Comparison of ENCODE assay signal across 28 cellular contexts in genomic region chr5:7519564-7519963, GRCh38.
"Had no signal": no experiment of that assay in that cellular context is flagged by ENCODE, and none has a peak within 500 bp of the region (broad histone marks: within the 10 kb centered on the region; RNA-seq: fewer than 3 reads in every experiment).

No MANE protein-coding gene starts in this region.

- H3K27ac Mint-ChIP-seq: activated CD4-positive, alpha-beta memory T cell treated with anti-CD3 and anti-CD28 coated beads, Interleukin-2, amount 10 ng/mL, durations not matched to agents 7 days and 5 days; activated CD4-positive, alpha-beta T cell treated with anti-CD3 and anti-CD28 coated beads, Interleukin-2, amount 10 ng/mL, durations not matched to agents 7 days and 5 days; activated naive CD4-positive, alpha-beta T cell treated with anti-CD3 and anti-CD28 coated beads, Interleukin-2, amount 10 ng/mL, durations not matched to agents 7 days and 5 days; activated naive CD8-positive, alpha-beta T cell treated with anti-CD3 and anti-CD28 coated beads, Interleukin-2, amount 10 ng/mL, durations not matched to agents 7 days and 5 days; activated T-cell treated with anti-CD3 and anti-CD28 coated beads, Interleukin-2, amount 50 U/mL, for 24 hours; activated T-cell treated with anti-CD3 and anti-CD28 coated beads, Interleukin-2, amount 50 U/mL, for 72 hours; dendritic cell treated with granulocyte-macrophage colony-stimulating factor and Interleukin-4, amounts not matched to agents 40 ng/mL and 50 ng/mL, for 4 days; effector memory CD8-positive, alpha-beta T cell; T-helper 17 cell; T-helper 2 cell treated with Interferon-gamma antibody and Interleukin-4, amounts not matched to agents 5 μg/mL and 100 μg/mL, for 36 hours had no signal

- H3K4me3 Mint-ChIP-seq: activated CD4-positive, alpha-beta memory T cell treated with anti-CD3 and anti-CD28 coated beads, Interleukin-2, amount 10 ng/mL, durations not matched to agents 7 days and 5 days; activated CD4-positive, alpha-beta T cell treated with anti-CD3 and anti-CD28 coated beads, Interleukin-2, amount 10 ng/mL, durations not matched to agents 7 days and 5 days; activated naive CD4-positive, alpha-beta T cell treated with anti-CD3 and anti-CD28 coated beads, Interleukin-2, amount 10 ng/mL, durations not matched to agents 7 days and 5 days; activated naive CD8-positive, alpha-beta T cell treated with anti-CD3 and anti-CD28 coated beads, Interleukin-2, amount 10 ng/mL, durations not matched to agents 7 days and 5 days; activated T-cell treated with anti-CD3 and anti-CD28 coated beads, Interleukin-2, amount 50 U/mL, for 24 hours; activated T-cell treated with anti-CD3 and anti-CD28 coated beads, Interleukin-2, amount 50 U/mL, for 72 hours; central memory CD8-positive, alpha-beta T cell; dendritic cell treated with granulocyte-macrophage colony-stimulating factor and Interleukin-4, amounts not matched to agents 40 ng/mL and 50 ng/mL, for 4 days; effector memory CD8-positive, alpha-beta T cell; T-helper 17 cell; T-helper 2 cell treated with Interferon-gamma antibody and Interleukin-4, amounts not matched to agents 5 μg/mL and 100 μg/mL, for 36 hours had no signal

- H3K27me3 Mint-ChIP-seq: activated CD4-positive, alpha-beta memory T cell treated with anti-CD3 and anti-CD28 coated beads, Interleukin-2, amount 10 ng/mL, durations not matched to agents 7 days and 5 days; activated CD4-positive, alpha-beta T cell treated with anti-CD3 and anti-CD28 coated beads, Interleukin-2, amount 10 ng/mL, durations not matched to agents 7 days and 5 days; activated naive CD4-positive, alpha-beta T cell treated with anti-CD3 and anti-CD28 coated beads, Interleukin-2, amount 10 ng/mL, durations not matched to agents 7 days and 5 days; activated naive CD8-positive, alpha-beta T cell treated with anti-CD3 and anti-CD28 coated beads, Interleukin-2, amount 10 ng/mL, durations not matched to agents 7 days and 5 days; activated T-cell treated with anti-CD3 and anti-CD28 coated beads, Interleukin-2, amount 50 U/mL, for 24 hours; central memory CD8-positive, alpha-beta T cell; dendritic cell treated with granulocyte-macrophage colony-stimulating factor and Interleukin-4, amounts not matched to agents 40 ng/mL and 50 ng/mL, for 4 days; effector memory CD8-positive, alpha-beta T cell had no signal

- DNase-seq: activated CD4-positive, alpha-beta memory T cell treated with anti-CD3 and anti-CD28 coated beads, Interleukin-2, amount 10 ng/mL, durations not matched to agents 7 days and 5 days; activated CD4-positive, alpha-beta T cell treated with anti-CD3 and anti-CD28 coated beads for 4 hours; activated CD4-positive, alpha-beta T cell treated with anti-CD3 and anti-CD28 coated beads, Interleukin-2, amount 10 ng/mL, durations not matched to agents 7 days and 5 days; activated CD4-positive, alpha-beta T cell treated with anti-CD3 and anti-CD28 coated beads, Interleukin-2, amount 50 U/mL, for 4 hours; activated CD4-positive, CD25-positive, alpha-beta regulatory T cell; activated CD4-positive, CD25-positive, alpha-beta regulatory T cell treated with anti-CD3 and anti-CD28 coated beads, Interleukin-2, amount 50 U/mL, for 72 hours; activated CD8-positive, alpha-beta memory T cell treated with anti-CD3 and anti-CD28 coated beads, Interleukin-2, amount 50 U/mL, for 48 hours; activated gamma-delta T cell; activated naive CD4-positive, alpha-beta T cell; activated naive CD4-positive, alpha-beta T cell treated with anti-CD3 and anti-CD28 coated beads, Interleukin-2, amount 10 ng/mL, durations not matched to agents 7 days and 5 days; activated naive CD8-positive, alpha-beta T cell treated with anti-CD3 and anti-CD28 coated beads, Interleukin-2, amount 10 ng/mL, durations not matched to agents 7 days and 5 days; activated T-cell treated with anti-CD3 and anti-CD28 coated beads for 4 hours; activated T-cell treated with anti-CD3 and anti-CD28 coated beads, Interleukin-2, amount 50 U/mL, for 24 hours; activated T-cell treated with anti-CD3 and anti-CD28 coated beads, Interleukin-2, amount 50 U/mL, for 72 hours; brain microvascular endothelial cell; effector CD4-positive, alpha-beta T cell; effector memory CD8-positive, alpha-beta T cell; esophagus squamous epithelium; foreskin melanocyte; heart left ventricle; T-helper 1 cell; T-helper 17 cell; T1000 had no signal

- H3K9me3 Mint-ChIP-seq: activated CD4-positive, alpha-beta memory T cell treated with anti-CD3 and anti-CD28 coated beads, Interleukin-2, amount 10 ng/mL, durations not matched to agents 7 days and 5 days; activated CD4-positive, alpha-beta T cell treated with anti-CD3 and anti-CD28 coated beads, Interleukin-2, amount 10 ng/mL, durations not matched to agents 7 days and 5 days; activated naive CD4-positive, alpha-beta T cell treated with anti-CD3 and anti-CD28 coated beads, Interleukin-2, amount 10 ng/mL, durations not matched to agents 7 days and 5 days; activated naive CD8-positive, alpha-beta T cell treated with anti-CD3 and anti-CD28 coated beads, Interleukin-2, amount 10 ng/mL, durations not matched to agents 7 days and 5 days; activated T-cell treated with anti-CD3 and anti-CD28 coated beads, Interleukin-2, amount 50 U/mL, for 72 hours; dendritic cell treated with granulocyte-macrophage colony-stimulating factor and Interleukin-4, amounts not matched to agents 40 ng/mL and 50 ng/mL, for 4 days; T-helper 2 cell treated with Interferon-gamma antibody and Interleukin-4, amounts not matched to agents 5 μg/mL and 100 μg/mL, for 36 hours had no signal

- H3K36me3 Mint-ChIP-seq: activated naive CD4-positive, alpha-beta T cell treated with anti-CD3 and anti-CD28 coated beads, Interleukin-2, amount 10 ng/mL, durations not matched to agents 7 days and 5 days; activated naive CD4-positive, alpha-beta T cell treated with anti-CD3 and anti-CD28 coated beads, Interleukin-2, amount 50 U/mL, for 72 hours; activated naive CD8-positive, alpha-beta T cell treated with anti-CD3 and anti-CD28 coated beads, Interleukin-2, amount 10 ng/mL, durations not matched to agents 7 days and 5 days had no signal

- H3K4me1 Mint-ChIP-seq: activated CD4-positive, alpha-beta memory T cell treated with anti-CD3 and anti-CD28 coated beads, Interleukin-2, amount 10 ng/mL, durations not matched to agents 7 days and 5 days; activated CD4-positive, alpha-beta T cell treated with anti-CD3 and anti-CD28 coated beads, Interleukin-2, amount 10 ng/mL, durations not matched to agents 7 days and 5 days; activated naive CD4-positive, alpha-beta T cell treated with anti-CD3 and anti-CD28 coated beads, Interleukin-2, amount 10 ng/mL, durations not matched to agents 7 days and 5 days; activated naive CD8-positive, alpha-beta T cell treated with anti-CD3 and anti-CD28 coated beads, Interleukin-2, amount 10 ng/mL, durations not matched to agents 7 days and 5 days; central memory CD8-positive, alpha-beta T cell; T-helper 17 cell had no signal

- ATAC-seq: activated naive CD4-positive, alpha-beta T cell treated with anti-CD3 and anti-CD28 coated beads, Interleukin-2, amount 50 U/mL, for 72 hours; activated T-cell treated with anti-CD3 and anti-CD28 coated beads, Interleukin-2, amount 50 U/mL, for 72 hours; effector memory CD8-positive, alpha-beta T cell; heart left ventricle; T-helper 17 cell had no signal

- H3K27ac ChIP-seq: brain microvascular endothelial cell, coronary artery, esophagus squamous epithelium, heart left ventricle had no signal
